19 cellular contexts compared by ENCODE assay signal in the genomic region with DNA sequence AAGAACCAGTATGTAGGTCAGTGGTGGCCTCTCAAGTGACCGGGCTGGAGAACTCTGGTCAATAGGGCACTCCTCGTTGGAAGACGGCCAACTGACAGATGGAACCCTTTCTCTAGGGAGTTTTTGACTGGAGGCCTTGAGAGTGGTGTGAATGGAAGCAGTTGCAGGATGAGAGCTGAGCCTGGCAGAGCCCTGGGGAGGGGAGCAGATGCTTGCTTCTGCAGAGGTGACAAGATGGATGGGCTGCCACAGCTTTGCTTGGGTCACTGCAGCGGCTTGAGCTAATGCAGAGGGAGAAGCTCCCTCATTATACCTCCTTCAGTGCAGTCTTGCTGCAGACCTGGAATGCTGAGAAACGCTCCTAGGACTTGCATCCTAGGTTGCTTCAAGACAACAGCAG.
DNase-seq lines count a peak whose midpoint lies in the region; ATAC-seq and TF ChIP-seq lines count a peak whose summit lies in the region.
"Had no signal": no experiment of that assay in that cellular context is flagged by ENCODE, and none has a peak within 500 bp of the region (broad histone marks: within the 10 kb centered on the region; RNA-seq: fewer than 3 reads in every experiment).

No MANE protein-coding gene starts in this region.

- no peak for ATAC-seq in GM23338
- no peak for ATAC-seq in body of pancreas
- no peak for ATAC-seq in HG03159 (IDR thresholded peaks at IDR 0.05; ENCODE audit: unreplicated experiment)
- ATAC-seq in GM21619 (IDR thresholded peaks at IDR 0.05; ENCODE audit: unreplicated experiment), result no peak
- ATAC-seq: CD8-positive, alpha-beta T cell; HepG2; Right ventricle myocardium inferior had no signal

- WGBS in body of pancreas, 2 donors, result 39 to 40% methylated on average over 4 to 5 of the region's 5 CpGs

- DNase-seq in GM23338 (ENCODE audit: low spot score) (no peak), NCI-H2171 treated with DMSO at 0.1 percent for 48 hours (lab: John Stamatoyannopoulos, UW) (peak; percentile 75), body of pancreas (peak in 3 of 4 donors; percentile 13 to 32 (median 16)), osteoblast (ENCODE audit: insufficient read length, low spot score, missing footprints) (peak; percentile 21), D341Med (ENCODE audit: low spot score) (no peak)
- DNase-seq in activated CD4-positive, alpha-beta T cell treated with anti-CD3 and anti-CD28 coated beads, Interleukin-2, amount 50 U/mL, for 48 hours, result no peak
- DNase-seq: Calu3; CD8-positive, alpha-beta T cell; GDM1; KBM-7; NCI-H2029; NCI-H510A treated with DMSO at 0.1 percent for 48 hours; SW 1271; T-helper 2 cell had no signal

- H3K9me3 Mint-ChIP-seq in GM23338, result peaks cover 3% of the 10 kb centered on the region; the same call in 1 of the 3 replicates

- H4K20me1 ChIP-seq in GM23338 (replicated peaks; ENCODE audit: insufficient read depth) (no peaks in the 10 kb centered on the region), osteoblast (ENCODE audit: insufficient read depth, low read length) (no peaks in the 10 kb centered on the region)
- H4K20me1 ChIP-seq: BLaER1 treated with 17β-estradiol and CSF1 and Interleukin-3, amounts not matched to agents 10 nM and 100 nM had no signal

- no peaks in the 10 kb centered on the region for H3F3A ChIP-seq in GM23338 (replicated peaks; ENCODE audit: low read depth)

- no peaks in the 10 kb centered on the region for H3K36me3 Mint-ChIP-seq in GM23338 (ENCODE audit: low read depth)
- H3K36me3 Mint-ChIP-seq: CD8-positive, alpha-beta T cell had no signal

- H3K4me2 ChIP-seq in GM23338 (no peak overlapping the region), osteoblast (ENCODE audit: insufficient read depth, low read length) (no peak overlapping the region)
- H3K4me2 ChIP-seq: BLaER1 treated with 17β-estradiol and CSF1 and Interleukin-3, amounts not matched to agents 10 nM and 100 nM had no signal

- no peak for TF ChIP-seq POLR2A in body of pancreas (IDR thresholded peaks at IDR 0.05)

- H2AFZ ChIP-seq in GM23338 (0 out of 2 replicates have a peak overlapping the region, but pooled peaks have one; percentile 43), osteoblast (ENCODE audit: low read length) (no peak overlapping the region)

- peaks cover 6% of the 10 kb centered on the region; the same call in 2 of the 3 replicates for H3K4me1 Mint-ChIP-seq in GM23338

- H3K4me1 ChIP-seq in GM23338 (ENCODE audit: insufficient read depth) (no peaks in the 10 kb centered on the region), body of pancreas (no peaks in the 10 kb centered on the region), osteoblast (ENCODE audit: insufficient read depth, low read length) (no peaks in the 10 kb centered on the region)
- H3K4me1 ChIP-seq: BLaER1 treated with 17β-estradiol and CSF1 and Interleukin-3, amounts not matched to agents 10 nM and 100 nM had no signal

- H3K9me3 ChIP-seq in body of pancreas (no peaks in the 10 kb centered on the region), osteoblast (ENCODE audit: low read depth, low read length) (no peaks in the 10 kb centered on the region)

- no peak overlapping the region for H3K4me3 Mint-ChIP-seq in GM23338
- H3K4me3 Mint-ChIP-seq: CD8-positive, alpha-beta T cell had no signal

- H3K79me2 ChIP-seq in GM23338 (replicated peaks; ENCODE audit: insufficient read depth), result no peaks in the 10 kb centered on the region
- no peaks in the 10 kb centered on the region for H3K79me2 ChIP-seq in osteoblast (ENCODE audit: insufficient read depth, low read length)

- no peak overlapping the region for H3K27ac Mint-ChIP-seq in GM23338
- H3K27ac Mint-ChIP-seq: CD8-positive, alpha-beta T cell had no signal

- H3K9me2 ChIP-seq in GM23338 (ENCODE audit: insufficient read depth), result peaks cover 17% of the 10 kb centered on the region; the same call in 1 of the 2 replicates

- no peak overlapping the region for H3K27ac ChIP-seq in GM23338 (ENCODE audit: low read depth)
- no peak overlapping the region for H3K27ac ChIP-seq in body of pancreas
- no peak overlapping the region for H3K27ac ChIP-seq in osteoblast (ENCODE audit: low read depth, low read length)
- H3K27ac ChIP-seq: BLaER1 treated with 17β-estradiol and CSF1 and Interleukin-3, amounts not matched to agents 10 nM and 100 nM had no signal

- H3K27me3 Mint-ChIP-seq in GM23338 (ENCODE audit: insufficient read depth, low read depth, poor library complexity), result no peaks in the 10 kb centered on the region

- TF ChIP-seq CTCF in GM23338 (conservative IDR thresholded peaks at IDR 0.05; ENCODE audit: low read depth in 2 of 2) (no peak), body of pancreas (IDR thresholded peaks at IDR 0.05) (no peak), osteoblast (IDR thresholded peaks at IDR 0.05; ENCODE audit: extremely low read depth, low read depth, low read length) (no peak)

- H3K4me3 ChIP-seq in GM23338 (no peak overlapping the region), body of pancreas (no peak overlapping the region), osteoblast (ENCODE audit: insufficient read depth, low read length) (no peak overlapping the region)
- H3K4me3 ChIP-seq: BLaER1 treated with 17β-estradiol and CSF1 and Interleukin-3, amounts not matched to agents 10 nM and 100 nM had no signal

- H3K27me3 ChIP-seq in GM23338 (ENCODE audit: insufficient read depth), result no peaks in the 10 kb centered on the region
- H3K27me3 ChIP-seq in body of pancreas, result no peaks in the 10 kb centered on the region
- no peaks in the 10 kb centered on the region for H3K27me3 ChIP-seq in osteoblast (ENCODE audit: insufficient read depth, low read length)
- H3K27me3 ChIP-seq: BLaER1 treated with 17β-estradiol and CSF1 and Interleukin-3, amounts not matched to agents 10 nM and 100 nM had no signal

- H3K36me3 ChIP-seq in GM23338 (ENCODE audit: insufficient read depth) (no peaks in the 10 kb centered on the region), body of pancreas (replicated peaks in 1 of 2; ENCODE audit: insufficient read depth in 1 of 2, low read depth in 2 of 2) (no peaks in the 10 kb centered on the region), osteoblast (ENCODE audit: insufficient read depth, low read length) (no peaks in the 10 kb centered on the region)
- H3K36me3 ChIP-seq: BLaER1 treated with 17β-estradiol and CSF1 and Interleukin-3, amounts not matched to agents 10 nM and 100 nM had no signal

- intact Hi-C loops in body of pancreas (cut with DNase I), result no loop called here

TF ChIP-seq in GM23338, 12 proteins besides CTCF, POLR2A, EP300 and RAD21 (continues in another document):
- TF ChIP-seq ZNF114 (CRISPR knock-in tag; IDR thresholded peaks at IDR 0.05) (no peak), POLR2AphosphoS5 (IDR thresholded peaks at IDR 0.05; ENCODE audit: low read depth) (no peak), NANOG (IDR thresholded peaks at IDR 0.05; ENCODE audit: borderline replicate concordance) (no peak), EZH2 (IDR thresholded peaks at IDR 0.05; ENCODE audit: low read depth, unreplicated experiment) (no peak), ZNF331 (CRISPR knock-in tag; IDR thresholded peaks at IDR 0.05; ENCODE audit: low read depth) (no peak), EZH2phosphoT487 (IDR thresholded peaks at IDR 0.05; ENCODE audit: unreplicated experiment) (no peak), JUNB (IDR thresholded peaks at IDR 0.05; ENCODE audit: unreplicated experiment) (no peak)
- TF ChIP-seq, protein P1, sequence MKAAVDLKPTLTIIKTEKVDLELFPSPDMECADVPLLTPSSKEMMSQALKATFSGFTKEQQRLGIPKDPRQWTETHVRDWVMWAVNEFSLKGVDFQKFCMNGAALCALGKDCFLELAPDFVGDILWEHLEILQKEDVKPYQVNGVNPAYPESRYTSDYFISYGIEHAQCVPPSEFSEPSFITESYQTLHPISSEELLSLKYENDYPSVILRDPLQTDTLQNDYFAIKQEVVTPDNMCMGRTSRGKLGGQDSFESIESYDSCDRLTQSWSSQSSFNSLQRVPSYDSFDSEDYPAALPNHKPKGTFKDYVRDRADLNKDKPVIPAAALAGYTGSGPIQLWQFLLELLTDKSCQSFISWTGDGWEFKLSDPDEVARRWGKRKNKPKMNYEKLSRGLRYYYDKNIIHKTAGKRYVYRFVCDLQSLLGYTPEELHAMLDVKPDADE (IDR thresholded peaks at IDR 0.05), result no peak
- TF ChIP-seq, protein P2, sequence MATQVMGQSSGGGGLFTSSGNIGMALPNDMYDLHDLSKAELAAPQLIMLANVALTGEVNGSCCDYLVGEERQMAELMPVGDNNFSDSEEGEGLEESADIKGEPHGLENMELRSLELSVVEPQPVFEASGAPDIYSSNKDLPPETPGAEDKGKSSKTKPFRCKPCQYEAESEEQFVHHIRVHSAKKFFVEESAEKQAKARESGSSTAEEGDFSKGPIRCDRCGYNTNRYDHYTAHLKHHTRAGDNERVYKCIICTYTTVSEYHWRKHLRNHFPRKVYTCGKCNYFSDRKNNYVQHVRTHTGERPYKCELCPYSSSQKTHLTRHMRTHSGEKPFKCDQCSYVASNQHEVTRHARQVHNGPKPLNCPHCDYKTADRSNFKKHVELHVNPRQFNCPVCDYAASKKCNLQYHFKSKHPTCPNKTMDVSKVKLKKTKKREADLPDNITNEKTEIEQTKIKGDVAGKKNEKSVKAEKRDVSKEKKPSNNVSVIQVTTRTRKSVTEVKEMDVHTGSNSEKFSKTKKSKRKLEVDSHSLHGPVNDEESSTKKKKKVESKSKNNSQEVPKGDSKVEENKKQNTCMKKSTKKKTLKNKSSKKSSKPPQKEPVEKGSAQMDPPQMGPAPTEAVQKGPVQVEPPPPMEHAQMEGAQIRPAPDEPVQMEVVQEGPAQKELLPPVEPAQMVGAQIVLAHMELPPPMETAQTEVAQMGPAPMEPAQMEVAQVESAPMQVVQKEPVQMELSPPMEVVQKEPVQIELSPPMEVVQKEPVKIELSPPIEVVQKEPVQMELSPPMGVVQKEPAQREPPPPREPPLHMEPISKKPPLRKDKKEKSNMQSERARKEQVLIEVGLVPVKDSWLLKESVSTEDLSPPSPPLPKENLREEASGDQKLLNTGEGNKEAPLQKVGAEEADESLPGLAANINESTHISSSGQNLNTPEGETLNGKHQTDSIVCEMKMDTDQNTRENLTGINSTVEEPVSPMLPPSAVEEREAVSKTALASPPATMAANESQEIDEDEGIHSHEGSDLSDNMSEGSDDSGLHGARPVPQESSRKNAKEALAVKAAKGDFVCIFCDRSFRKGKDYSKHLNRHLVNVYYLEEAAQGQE (IDR thresholded peaks at IDR 0.05; ENCODE audit: unreplicated experiment), result no peak

Comparison
In these comparisons a context has a peak if more than half of its experiments do, and no peak if none do; other contexts are left out.
1. DNase-seq: peak in NCI-H2171 treated with DMSO at 0.1 percent for 48 hours (single experiment), body of pancreas (3 of 4) and osteoblast (single experiment); none in GM23338 (single experiment), D341Med (single experiment) and activated CD4-positive, alpha-beta T cell treated with anti-CD3 and anti-CD28 coated beads, Interleukin-2, amount 50 U/mL, for 48 hours (0 of 2).